19 cellular contexts compared by ENCODE assay signal in the genomic region with DNA sequence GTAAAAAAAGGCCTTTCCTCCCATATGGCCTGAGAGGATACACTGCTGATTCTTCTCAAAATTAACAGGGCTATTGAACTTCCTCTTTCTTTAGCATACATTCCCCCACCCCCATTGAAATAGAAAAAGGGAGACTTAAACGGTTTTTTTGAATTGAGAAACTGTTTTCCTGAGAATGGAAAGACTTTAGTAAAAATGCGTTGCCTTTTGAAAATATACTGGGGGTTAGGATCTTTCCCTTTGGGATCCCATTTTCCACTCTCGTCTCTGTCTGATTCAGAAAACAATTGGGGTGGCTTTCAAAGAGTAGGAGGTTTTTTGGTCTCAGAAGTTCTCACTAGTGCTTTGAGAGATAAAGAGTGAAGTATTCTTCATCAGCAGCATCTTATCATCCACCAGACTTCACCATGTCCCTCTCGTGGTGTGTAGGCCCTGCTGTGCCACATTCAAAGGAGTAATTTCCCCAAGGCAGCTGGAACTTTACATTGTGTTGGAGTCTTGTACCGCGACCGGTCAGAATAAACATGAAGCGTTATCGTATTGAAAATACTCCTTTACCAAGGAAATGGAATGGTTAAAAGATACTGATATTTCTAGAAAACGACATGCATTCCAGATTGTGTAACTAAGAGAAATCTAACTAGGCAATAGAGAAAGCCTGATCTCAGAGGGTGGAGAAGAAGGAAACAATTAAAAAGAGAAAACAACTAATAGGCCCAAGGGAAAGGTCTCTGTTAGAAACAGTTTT. TPM values are rescaled to one million over a fixed set of nuclear protein-coding genes. Genes with fewer than 3 reads are reported as not detected.
DNase-seq lines count a peak whose midpoint lies in the region; ATAC-seq and TF ChIP-seq lines count a peak whose summit lies in the region.
"Had no signal": no experiment of that assay in that cellular context is flagged by ENCODE, and none has a peak within 500 bp of the region (broad histone marks: within the 10 kb centered on the region; RNA-seq: fewer than 3 reads in every experiment).

No MANE protein-coding gene starts in this region.

- CTCF ChIA-PET in activated B cell treated with CpG ODN at 0.5 μM for 24 hours (lab: Charles Lee) = interaction anchor here (1.2 kb wide), 1 partner anchor 8 kb away, joined by 3 read pairs; no protein-coding TSS in a partner anchor

- peaks cover 0 to 91% (median 18%) of the 10 kb centered on the region in 11 experiments; a peak in 10 of 22 replicates for H4K20me1 ChIP-seq in BLaER1 treated with 17β-estradiol and CSF1 and Interleukin-3, amounts not matched to agents 10 nM and 100 nM

- no peaks in the 10 kb centered on the region for H3K27me3 Mint-ChIP-seq in activated B cell treated with CpG ODN at 0.5 μM for 24 hours

- peaks cover 20% of the 10 kb centered on the region for H3K4me1 Mint-ChIP-seq in activated B cell treated with CpG ODN at 0.5 μM for 24 hours

- H3K9me3 ChIP-seq in BLaER1 treated with 17β-estradiol and CSF1 and Interleukin-3, amounts not matched to agents 10 nM and 100 nM (replicated peaks in 1 of 11) = no peaks in the 10 kb centered on the region; a peak in 1 of 22 replicates
- no peaks in the 10 kb centered on the region for H3K9me3 ChIP-seq in right atrium auricular region
- H3K9me3 ChIP-seq: left lung, ovary, suprapubic skin had no signal

- no peaks in the 10 kb centered on the region for H3K27me3 ChIP-seq in BLaER1 treated with 17β-estradiol and CSF1 and Interleukin-3, amounts not matched to agents 10 nM and 100 nM
- no peaks in the 10 kb centered on the region for H3K27me3 ChIP-seq in right atrium auricular region
- H3K27me3 ChIP-seq: left lung, ovary had no signal

- H3K4me1 ChIP-seq in BLaER1 treated with 17β-estradiol and CSF1 and Interleukin-3, amounts not matched to agents 10 nM and 100 nM = peaks cover 48 to 90% (median 82%) of the 10 kb centered on the region in 10 experiments
- no peaks in the 10 kb centered on the region for H3K4me1 ChIP-seq in right atrium auricular region
- H3K4me1 ChIP-seq: suprapubic skin had no signal

- H3K4me3 ChIP-seq in BLaER1 treated with 17β-estradiol and CSF1 and Interleukin-3, amounts not matched to agents 10 nM and 100 nM = no peak overlapping the region; a peak in 1 of 20 replicates
- H3K4me3 ChIP-seq in right atrium auricular region = no peak overlapping the region
- H3K4me3 ChIP-seq: coronary artery, left lung, ovary, suprapubic skin had no signal

- peaks cover 0 to 100% (median 97%) of the 10 kb centered on the region in 11 experiments; a peak in 19 of 22 replicates for H3K36me3 ChIP-seq in BLaER1 treated with 17β-estradiol and CSF1 and Interleukin-3, amounts not matched to agents 10 nM and 100 nM
- no peaks in the 10 kb centered on the region for H3K36me3 ChIP-seq in right atrium auricular region
- H3K36me3 ChIP-seq: left lung, ovary, suprapubic skin had no signal

- peak; percentile 88 for DNase-seq in NOMO-1 treated with DMSO at 0.1 percent for 48 hours (lab: John Stamatoyannopoulos, UW; ENCODE audit: unreplicated experiment)
- no peak for DNase-seq in activated B cell treated with CpG ODN at 0.5 μM for 24 hours
- no peak for DNase-seq in right atrium auricular region (ENCODE audit: low spot score)
- no peak for DNase-seq in GM13977 (ENCODE audit: low spot score)
- no peak for DNase-seq in NCI-H446 treated with DMSO at 0.1 percent for 48 hours (lab: John Stamatoyannopoulos, UW)
- DNase-seq: activated CD4-positive, alpha-beta T cell treated with anti-CD3 and anti-CD28 coated beads for 4 hours; left lung; NCI-H2029 treated with DMSO at 0.1 percent for 48 hours; NCI-H69; ovary; stimulated activated CD4-positive, alpha-beta T cell treated with anti-CD3 and anti-CD28 coated beads, Interleukin-4, amount 100 ng/mL, for 24 hours; stimulated activated CD8-positive, alpha-beta memory T cell treated with anti-CD3 and anti-CD28 coated beads, Interleukin-4, amount 100 ng/mL, for 48 hours had no signal

- no peaks in the 10 kb centered on the region for H3K9me3 Mint-ChIP-seq in activated B cell treated with CpG ODN at 0.5 μM for 24 hours
- H3K9me3 Mint-ChIP-seq: activated naive CD4-positive, alpha-beta T cell treated with anti-CD3 and anti-CD28 coated beads, Interleukin-2, amount 50 U/mL, for 72 hours had no signal

- ATAC-seq in GM21717 (IDR thresholded peaks at IDR 0.05; ENCODE audit: unreplicated experiment) = peak; percentile 46
- ATAC-seq in activated B cell treated with CpG ODN at 0.5 μM for 24 hours (ENCODE audit: low read depth) = peak; percentile 54
- ATAC-seq in GM18873 (IDR thresholded peaks at IDR 0.05; ENCODE audit: low FRiP score, unreplicated experiment) = no peak
- ATAC-seq: activated naive CD4-positive, alpha-beta T cell treated with anti-CD3 and anti-CD28 coated beads, Interleukin-2, amount 50 U/mL, for 72 hours; left lung had no signal

- TF ChIP-seq CTCF in activated B cell treated with CpG ODN at 0.5 μM for 24 hours (IDR thresholded peaks at IDR 0.05) = no peak
- no peak for TF ChIP-seq CTCF in right atrium auricular region (IDR thresholded peaks at IDR 0.05)
- TF ChIP-seq CTCF in GM13977 (IDR thresholded peaks at IDR 0.05; ENCODE audit: extremely low read depth, insufficient read depth, missing control alignments) = no peak

- H3K9ac ChIP-seq in BLaER1 treated with 17β-estradiol and CSF1 and Interleukin-3, amounts not matched to agents 10 nM and 100 nM = peak overlapping the region in 10 of 11 experiments; percentile 47 to 69 (median 55); a peak in 18 of 22 replicates

- intact Hi-C loops in activated B cell treated with CpG ODN at 0.5 μM for 24 hours (cut with micrococcal nuclease) = loop anchor here (1.0 kb wide), 1 partner anchor 13 kb away; no protein-coding TSS in a partner anchor

- peaks cover 2% of the 10 kb centered on the region for H3K36me3 Mint-ChIP-seq in activated B cell treated with CpG ODN at 0.5 μM for 24 hours (ENCODE audit: low read depth)

- H3K27ac ChIP-seq in BLaER1 treated with 17β-estradiol and CSF1 and Interleukin-3, amounts not matched to agents 10 nM and 100 nM = peak overlapping the region in 10 of 11 experiments; percentile 51 to 84 (median 78); a peak in 20 of 22 replicates
- no peak overlapping the region for H3K27ac ChIP-seq in right atrium auricular region
- H3K27ac ChIP-seq: coronary artery, ovary, RWPE1, suprapubic skin had no signal

- no peak overlapping the region for H3K4me3 Mint-ChIP-seq in activated B cell treated with CpG ODN at 0.5 μM for 24 hours

- peak overlapping the region; percentile 25 for H3K27ac Mint-ChIP-seq in activated B cell treated with CpG ODN at 0.5 μM for 24 hours

- peak overlapping the region; percentile 16 to 79 (median 66) for H3K4me2 ChIP-seq in BLaER1 treated with 17β-estradiol and CSF1 and Interleukin-3, amounts not matched to agents 10 nM and 100 nM

- in situ Hi-C loops in GM13977 (cut with MboI; ENCODE audit: low pct_unique_long_range_greater_than_20kb, low sequenced_read_pairs, unreplicated experiment) = loop anchor here (5.0 kb wide), 1 partner anchor 236 kb away; no protein-coding TSS in a partner anchor

- POLR2A ChIA-PET in activated B cell treated with CpG ODN at 0.5 μM for 24 hours (lab: Charles Lee) = interaction anchor here (1.1 kb wide), 1 partner anchor 8 kb away, joined by 3 read pairs; no protein-coding TSS in a partner anchor

RNA-seq across cellular contexts. Expression of gene MYB, which starts 10.6 kb away (rescaled TPM):
- 2.8 and 3.2 TPM in 2 replicates for total RNA-seq in activated B cell treated with CpG ODN at 0.5 μM for 24 hours
- under 1 TPM in 1 of 2 donors, not detected in 1; 0.16 TPM for total RNA-seq in right atrium auricular region

Comparison
In these comparisons a context has a peak if more than half of its experiments do, and no peak if none do; other contexts are left out.
1. H3K27ac ChIP-seq: peak in BLaER1 treated with 17β-estradiol and CSF1 and Interleukin-3, amounts not matched to agents 10 nM and 100 nM (10 of 11); none in right atrium auricular region (0 of 2).